In the genomic region with DNA sequence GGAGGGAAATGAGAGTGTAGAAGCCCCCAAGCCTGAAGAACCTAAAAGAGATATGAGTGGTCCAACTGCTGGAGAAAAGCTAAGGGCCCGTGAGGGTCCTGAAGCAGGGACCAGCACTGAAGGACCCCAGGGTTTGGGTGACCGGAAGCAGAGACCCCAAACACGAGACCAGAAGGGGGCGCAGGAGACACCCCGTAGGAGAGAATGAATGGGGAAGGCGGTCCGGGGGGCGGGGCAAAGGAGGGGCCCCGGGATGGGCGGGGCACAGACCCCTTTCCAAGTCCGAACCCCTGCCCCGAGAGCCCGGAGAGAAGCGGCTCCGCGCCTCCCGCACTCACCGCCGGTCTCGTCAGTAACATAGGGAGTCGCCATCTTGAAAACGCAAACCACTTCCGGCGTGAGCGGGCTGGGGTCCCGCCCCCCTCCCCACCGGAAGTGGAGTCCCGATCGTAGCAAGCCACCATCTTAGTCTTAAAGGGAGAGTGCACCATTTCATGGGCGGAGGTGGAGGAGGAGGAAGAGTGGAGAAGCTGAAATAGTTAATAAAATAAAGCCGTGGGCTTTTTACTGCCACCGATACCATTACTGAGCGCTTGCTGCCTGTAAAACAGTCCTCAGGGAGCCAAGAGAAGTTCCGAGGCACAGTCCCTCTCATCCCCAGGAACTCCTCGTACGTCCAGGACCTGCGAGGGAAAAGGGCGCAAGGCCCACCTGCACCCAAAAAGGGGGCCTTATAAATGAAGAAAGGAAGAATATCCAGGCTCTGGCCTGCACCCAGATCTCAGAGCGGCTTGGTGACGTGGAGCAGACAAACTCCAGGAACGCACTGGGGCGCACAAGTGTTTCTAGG, we compare ENCODE assay signal across 1 cellular context.
TF ChIP-seq lines count a peak whose summit lies in the region.

No MANE protein-coding gene starts in this region.

TF ChIP-seq in K562, 482 proteins besides CTCF, POLR2A, EP300 and RAD21 (continued from another document and continues in another):
- TF ChIP-seq, protein P1, sequence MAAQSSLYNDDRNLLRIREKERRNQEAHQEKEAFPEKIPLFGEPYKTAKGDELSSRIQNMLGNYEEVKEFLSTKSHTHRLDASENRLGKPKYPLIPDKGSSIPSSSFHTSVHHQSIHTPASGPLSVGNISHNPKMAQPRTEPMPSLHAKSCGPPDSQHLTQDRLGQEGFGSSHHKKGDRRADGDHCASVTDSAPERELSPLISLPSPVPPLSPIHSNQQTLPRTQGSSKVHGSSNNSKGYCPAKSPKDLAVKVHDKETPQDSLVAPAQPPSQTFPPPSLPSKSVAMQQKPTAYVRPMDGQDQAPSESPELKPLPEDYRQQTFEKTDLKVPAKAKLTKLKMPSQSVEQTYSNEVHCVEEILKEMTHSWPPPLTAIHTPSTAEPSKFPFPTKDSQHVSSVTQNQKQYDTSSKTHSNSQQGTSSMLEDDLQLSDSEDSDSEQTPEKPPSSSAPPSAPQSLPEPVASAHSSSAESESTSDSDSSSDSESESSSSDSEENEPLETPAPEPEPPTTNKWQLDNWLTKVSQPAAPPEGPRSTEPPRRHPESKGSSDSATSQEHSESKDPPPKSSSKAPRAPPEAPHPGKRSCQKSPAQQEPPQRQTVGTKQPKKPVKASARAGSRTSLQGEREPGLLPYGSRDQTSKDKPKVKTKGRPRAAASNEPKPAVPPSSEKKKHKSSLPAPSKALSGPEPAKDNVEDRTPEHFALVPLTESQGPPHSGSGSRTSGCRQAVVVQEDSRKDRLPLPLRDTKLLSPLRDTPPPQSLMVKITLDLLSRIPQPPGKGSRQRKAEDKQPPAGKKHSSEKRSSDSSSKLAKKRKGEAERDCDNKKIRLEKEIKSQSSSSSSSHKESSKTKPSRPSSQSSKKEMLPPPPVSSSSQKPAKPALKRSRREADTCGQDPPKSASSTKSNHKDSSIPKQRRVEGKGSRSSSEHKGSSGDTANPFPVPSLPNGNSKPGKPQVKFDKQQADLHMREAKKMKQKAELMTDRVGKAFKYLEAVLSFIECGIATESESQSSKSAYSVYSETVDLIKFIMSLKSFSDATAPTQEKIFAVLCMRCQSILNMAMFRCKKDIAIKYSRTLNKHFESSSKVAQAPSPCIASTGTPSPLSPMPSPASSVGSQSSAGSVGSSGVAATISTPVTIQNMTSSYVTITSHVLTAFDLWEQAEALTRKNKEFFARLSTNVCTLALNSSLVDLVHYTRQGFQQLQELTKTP (IDR thresholded peaks at IDR 0.05; ENCODE audit: low read depth in 1 of 2, partially characterized antibody in 2 of 2), result peak; percentile 52 to 87
- no peak for TF ChIP-seq E2F3 (CRISPR knock-in tag; IDR thresholded peaks at IDR 0.05)
- TF ChIP-seq, protein P2, sequence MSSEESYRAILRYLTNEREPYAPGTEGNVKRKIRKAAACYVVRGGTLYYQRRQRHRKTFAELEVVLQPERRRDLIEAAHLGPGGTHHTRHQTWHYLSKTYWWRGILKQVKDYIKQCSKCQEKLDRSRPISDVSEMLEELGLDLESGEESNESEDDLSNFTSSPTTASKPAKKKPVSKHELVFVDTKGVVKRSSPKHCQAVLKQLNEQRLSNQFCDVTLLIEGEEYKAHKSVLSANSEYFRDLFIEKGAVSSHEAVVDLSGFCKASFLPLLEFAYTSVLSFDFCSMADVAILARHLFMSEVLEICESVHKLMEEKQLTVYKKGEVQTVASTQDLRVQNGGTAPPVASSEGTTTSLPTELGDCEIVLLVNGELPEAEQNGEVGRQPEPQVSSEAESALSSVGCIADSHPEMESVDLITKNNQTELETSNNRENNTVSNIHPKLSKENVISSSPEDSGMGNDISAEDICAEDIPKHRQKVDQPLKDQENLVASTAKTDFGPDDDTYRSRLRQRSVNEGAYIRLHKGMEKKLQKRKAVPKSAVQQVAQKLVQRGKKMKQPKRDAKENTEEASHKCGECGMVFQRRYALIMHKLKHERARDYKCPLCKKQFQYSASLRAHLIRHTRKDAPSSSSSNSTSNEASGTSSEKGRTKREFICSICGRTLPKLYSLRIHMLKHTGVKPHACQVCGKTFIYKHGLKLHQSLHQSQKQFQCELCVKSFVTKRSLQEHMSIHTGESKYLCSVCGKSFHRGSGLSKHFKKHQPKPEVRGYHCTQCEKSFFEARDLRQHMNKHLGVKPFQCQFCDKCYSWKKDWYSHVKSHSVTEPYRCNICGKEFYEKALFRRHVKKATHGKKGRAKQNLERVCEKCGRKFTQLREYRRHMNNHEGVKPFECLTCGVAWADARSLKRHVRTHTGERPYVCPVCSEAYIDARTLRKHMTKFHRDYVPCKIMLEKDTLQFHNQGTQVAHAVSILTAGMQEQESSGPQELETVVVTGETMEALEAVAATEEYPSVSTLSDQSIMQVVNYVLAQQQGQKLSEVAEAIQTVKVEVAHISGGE (CRISPR knock-in tag; IDR thresholded peaks at IDR 0.05), result 0 out of 6 replicates have a peak, but pooled peaks of 1 of the 3 experiments have one; percentile 24
- TF ChIP-seq, protein P3, sequence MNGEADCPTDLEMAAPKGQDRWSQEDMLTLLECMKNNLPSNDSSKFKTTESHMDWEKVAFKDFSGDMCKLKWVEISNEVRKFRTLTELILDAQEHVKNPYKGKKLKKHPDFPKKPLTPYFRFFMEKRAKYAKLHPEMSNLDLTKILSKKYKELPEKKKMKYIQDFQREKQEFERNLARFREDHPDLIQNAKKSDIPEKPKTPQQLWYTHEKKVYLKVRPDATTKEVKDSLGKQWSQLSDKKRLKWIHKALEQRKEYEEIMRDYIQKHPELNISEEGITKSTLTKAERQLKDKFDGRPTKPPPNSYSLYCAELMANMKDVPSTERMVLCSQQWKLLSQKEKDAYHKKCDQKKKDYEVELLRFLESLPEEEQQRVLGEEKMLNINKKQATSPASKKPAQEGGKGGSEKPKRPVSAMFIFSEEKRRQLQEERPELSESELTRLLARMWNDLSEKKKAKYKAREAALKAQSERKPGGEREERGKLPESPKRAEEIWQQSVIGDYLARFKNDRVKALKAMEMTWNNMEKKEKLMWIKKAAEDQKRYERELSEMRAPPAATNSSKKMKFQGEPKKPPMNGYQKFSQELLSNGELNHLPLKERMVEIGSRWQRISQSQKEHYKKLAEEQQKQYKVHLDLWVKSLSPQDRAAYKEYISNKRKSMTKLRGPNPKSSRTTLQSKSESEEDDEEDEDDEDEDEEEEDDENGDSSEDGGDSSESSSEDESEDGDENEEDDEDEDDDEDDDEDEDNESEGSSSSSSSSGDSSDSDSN (IDR thresholded peaks at IDR 0.05; ENCODE audit: borderline replicate concordance in 1 of 2, low read depth in 2 of 2, low read length in 2 of 2), result peak; percentile 62; a peak in 2 of 4 replicates
- no peak for TF ChIP-seq ZNF586 (CRISPR knock-in tag; conservative IDR thresholded peaks at IDR 0.05)
- TF ChIP-seq ETV1 (tag; conservative IDR thresholded peaks at IDR 0.05; ENCODE audit: low read depth), result peak; percentile 99
- no peak for TF ChIP-seq TCF3 (CRISPR knock-in tag; IDR thresholded peaks at IDR 0.05)
- TF ChIP-seq ATF1 (CRISPR knock-in tag; IDR thresholded peaks at IDR 0.05), result no peak
- TF ChIP-seq ATF1 (tag; IDR thresholded peaks at IDR 0.05), result peak; percentile 67; the same call in 1 of the 2 replicates
- TF ChIP-seq IFI16 (CRISPR knock-in tag; IDR thresholded peaks at IDR 0.05), result no peak
- TF ChIP-seq, protein P4, sequence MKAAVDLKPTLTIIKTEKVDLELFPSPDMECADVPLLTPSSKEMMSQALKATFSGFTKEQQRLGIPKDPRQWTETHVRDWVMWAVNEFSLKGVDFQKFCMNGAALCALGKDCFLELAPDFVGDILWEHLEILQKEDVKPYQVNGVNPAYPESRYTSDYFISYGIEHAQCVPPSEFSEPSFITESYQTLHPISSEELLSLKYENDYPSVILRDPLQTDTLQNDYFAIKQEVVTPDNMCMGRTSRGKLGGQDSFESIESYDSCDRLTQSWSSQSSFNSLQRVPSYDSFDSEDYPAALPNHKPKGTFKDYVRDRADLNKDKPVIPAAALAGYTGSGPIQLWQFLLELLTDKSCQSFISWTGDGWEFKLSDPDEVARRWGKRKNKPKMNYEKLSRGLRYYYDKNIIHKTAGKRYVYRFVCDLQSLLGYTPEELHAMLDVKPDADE (conservative IDR thresholded peaks at IDR 0.05; ENCODE audit: control insufficient read depth, low read depth, low read length), result 0 out of 2 replicates have a peak, but pooled peaks have one; percentile 35
- no peak for TF ChIP-seq RBM14 (IDR thresholded peaks at IDR 0.05; ENCODE audit: borderline replicate concordance, insufficient read depth, low read depth, low read length)
- TF ChIP-seq SMAD2 (IDR thresholded peaks at IDR 0.05; ENCODE audit: low read depth, low read length), result no peak
- TF ChIP-seq, protein P5, sequence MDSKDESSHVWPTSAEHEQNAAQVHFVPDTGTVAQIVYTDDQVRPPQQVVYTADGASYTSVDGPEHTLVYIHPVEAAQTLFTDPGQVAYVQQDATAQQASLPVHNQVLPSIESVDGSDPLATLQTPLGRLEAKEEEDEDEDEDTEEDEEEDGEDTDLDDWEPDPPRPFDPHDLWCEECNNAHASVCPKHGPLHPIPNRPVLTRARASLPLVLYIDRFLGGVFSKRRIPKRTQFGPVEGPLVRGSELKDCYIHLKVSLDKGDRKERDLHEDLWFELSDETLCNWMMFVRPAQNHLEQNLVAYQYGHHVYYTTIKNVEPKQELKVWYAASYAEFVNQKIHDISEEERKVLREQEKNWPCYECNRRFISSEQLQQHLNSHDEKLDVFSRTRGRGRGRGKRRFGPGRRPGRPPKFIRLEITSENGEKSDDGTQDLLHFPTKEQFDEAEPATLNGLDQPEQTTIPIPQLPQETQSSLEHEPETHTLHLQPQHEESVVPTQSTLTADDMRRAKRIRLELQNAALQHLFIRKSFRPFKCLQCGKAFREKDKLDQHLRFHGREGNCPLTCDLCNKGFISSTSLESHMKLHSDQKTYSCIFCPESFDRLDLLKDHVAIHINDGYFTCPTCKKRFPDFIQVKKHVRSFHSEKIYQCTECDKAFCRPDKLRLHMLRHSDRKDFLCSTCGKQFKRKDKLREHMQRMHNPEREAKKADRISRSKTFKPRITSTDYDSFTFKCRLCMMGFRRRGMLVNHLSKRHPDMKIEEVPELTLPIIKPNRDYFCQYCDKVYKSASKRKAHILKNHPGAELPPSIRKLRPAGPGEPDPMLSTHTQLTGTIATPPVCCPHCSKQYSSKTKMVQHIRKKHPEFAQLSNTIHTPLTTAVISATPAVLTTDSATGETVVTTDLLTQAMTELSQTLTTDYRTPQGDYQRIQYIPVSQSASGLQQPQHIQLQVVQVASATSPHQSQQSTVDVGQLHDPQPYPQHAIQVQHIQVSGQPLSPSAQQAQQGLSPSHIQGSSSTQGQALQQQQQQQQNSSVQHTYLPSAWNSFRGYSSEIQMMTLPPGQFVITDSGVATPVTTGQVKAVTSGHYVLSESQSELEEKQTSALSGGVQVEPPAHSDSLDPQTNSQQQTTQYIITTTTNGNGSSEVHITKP (IDR thresholded peaks at IDR 0.05; ENCODE audit: partially characterized antibody), result peak; percentile 86
- TF ChIP-seq, protein P6, sequence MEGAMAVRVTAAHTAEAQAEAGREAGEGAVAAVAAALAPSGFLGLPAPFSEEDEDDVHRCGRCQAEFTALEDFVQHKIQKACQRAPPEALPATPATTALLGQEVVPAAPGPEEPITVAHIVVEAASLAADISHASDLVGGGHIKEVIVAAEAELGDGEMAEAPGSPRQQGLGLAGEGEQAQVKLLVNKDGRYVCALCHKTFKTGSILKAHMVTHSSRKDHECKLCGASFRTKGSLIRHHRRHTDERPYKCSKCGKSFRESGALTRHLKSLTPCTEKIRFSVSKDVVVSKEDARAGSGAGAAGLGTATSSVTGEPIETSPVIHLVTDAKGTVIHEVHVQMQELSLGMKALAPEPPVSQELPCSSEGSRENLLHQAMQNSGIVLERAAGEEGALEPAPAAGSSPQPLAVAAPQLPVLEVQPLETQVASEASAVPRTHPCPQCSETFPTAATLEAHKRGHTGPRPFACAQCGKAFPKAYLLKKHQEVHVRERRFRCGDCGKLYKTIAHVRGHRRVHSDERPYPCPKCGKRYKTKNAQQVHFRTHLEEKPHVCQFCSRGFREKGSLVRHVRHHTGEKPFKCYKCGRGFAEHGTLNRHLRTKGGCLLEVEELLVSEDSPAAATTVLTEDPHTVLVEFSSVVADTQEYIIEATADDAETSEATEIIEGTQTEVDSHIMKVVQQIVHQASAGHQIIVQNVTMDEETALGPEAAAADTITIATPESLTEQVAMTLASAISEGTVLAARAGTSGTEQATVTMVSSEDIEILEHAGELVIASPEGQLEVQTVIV (CRISPR knock-in tag; IDR thresholded peaks at IDR 0.05; ENCODE audit: borderline replicate concordance), result no peak
- TF ChIP-seq, protein P7, sequence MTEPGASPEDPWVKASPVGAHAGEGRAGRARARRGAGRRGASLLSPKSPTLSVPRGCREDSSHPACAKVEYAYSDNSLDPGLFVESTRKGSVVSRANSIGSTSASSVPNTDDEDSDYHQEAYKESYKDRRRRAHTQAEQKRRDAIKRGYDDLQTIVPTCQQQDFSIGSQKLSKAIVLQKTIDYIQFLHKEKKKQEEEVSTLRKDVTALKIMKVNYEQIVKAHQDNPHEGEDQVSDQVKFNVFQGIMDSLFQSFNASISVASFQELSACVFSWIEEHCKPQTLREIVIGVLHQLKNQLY (CRISPR knock-in tag; conservative IDR thresholded peaks at IDR 0.05), result no peak
- TF ChIP-seq ARID2 (IDR thresholded peaks at IDR 0.05), result peak; percentile 74
- TF ChIP-seq ZNF311 (CRISPR knock-in tag; IDR thresholded peaks at IDR 0.05), result no peak
- no peak for TF ChIP-seq RFX1 (IDR thresholded peaks at IDR 0.05)
- TF ChIP-seq, protein P8, sequence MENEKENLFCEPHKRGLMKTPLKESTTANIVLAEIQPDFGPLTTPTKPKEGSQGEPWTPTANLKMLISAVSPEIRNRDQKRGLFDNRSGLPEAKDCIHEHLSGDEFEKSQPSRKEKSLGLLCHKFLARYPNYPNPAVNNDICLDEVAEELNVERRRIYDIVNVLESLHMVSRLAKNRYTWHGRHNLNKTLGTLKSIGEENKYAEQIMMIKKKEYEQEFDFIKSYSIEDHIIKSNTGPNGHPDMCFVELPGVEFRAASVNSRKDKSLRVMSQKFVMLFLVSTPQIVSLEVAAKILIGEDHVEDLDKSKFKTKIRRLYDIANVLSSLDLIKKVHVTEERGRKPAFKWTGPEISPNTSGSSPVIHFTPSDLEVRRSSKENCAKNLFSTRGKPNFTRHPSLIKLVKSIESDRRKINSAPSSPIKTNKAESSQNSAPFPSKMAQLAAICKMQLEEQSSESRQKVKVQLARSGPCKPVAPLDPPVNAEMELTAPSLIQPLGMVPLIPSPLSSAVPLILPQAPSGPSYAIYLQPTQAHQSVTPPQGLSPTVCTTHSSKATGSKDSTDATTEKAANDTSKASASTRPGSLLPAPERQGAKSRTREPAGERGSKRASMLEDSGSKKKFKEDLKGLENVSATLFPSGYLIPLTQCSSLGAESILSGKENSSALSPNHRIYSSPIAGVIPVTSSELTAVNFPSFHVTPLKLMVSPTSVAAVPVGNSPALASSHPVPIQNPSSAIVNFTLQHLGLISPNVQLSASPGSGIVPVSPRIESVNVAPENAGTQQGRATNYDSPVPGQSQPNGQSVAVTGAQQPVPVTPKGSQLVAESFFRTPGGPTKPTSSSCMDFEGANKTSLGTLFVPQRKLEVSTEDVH (IDR thresholded peaks at IDR 0.05; ENCODE audit: low read depth, partially characterized antibody), result peak; percentile 44
- peak; percentile 85 for TF ChIP-seq TBP (optimal IDR thresholded peaks at IDR 0.05; ENCODE audit: low read depth, low read length)
- no peak for TF ChIP-seq KDM2B (CRISPR knock-in tag; IDR thresholded peaks at IDR 0.05)
- TF ChIP-seq GABPB1 (CRISPR knock-in tag; IDR thresholded peaks at IDR 0.05), result peak; percentile 93
- no peak for TF ChIP-seq FUS (optimal IDR thresholded peaks at IDR 0.05; ENCODE audit: low read depth, low read length)
- TF ChIP-seq DNMT1 (IDR thresholded peaks at IDR 0.05), result no peak
